Comparison of ENCODE assay signal across 28 cellular contexts in genomic region chr1:3975903-3976630, GRCh38.
"Had no signal": no experiment of that assay in that cellular context is flagged by ENCODE, and none has a peak within 500 bp of the region (broad histone marks: within the 10 kb centered on the region; RNA-seq: fewer than 3 reads in every experiment).

No MANE protein-coding gene starts in this region.

- H3K27me3 ChIP-seq: cardiac muscle cell had no signal

- FAIRE-seq: astrocyte, TTC549 had no signal

- ATAC-seq: activated naive CD4-positive, alpha-beta T cell treated with anti-CD3 and anti-CD28 coated beads, Interleukin-2, amount 50 U/mL, for 72 hours; activated naive CD8-positive, alpha-beta T cell treated with anti-CD3 and anti-CD28 coated beads, Interleukin-2, amount 50 U/mL, for 24 hours; activated T-cell treated with anti-CD3 and anti-CD28 coated beads, Interleukin-2, amount 50 U/mL, for 4 hours; Right ventricle myocardium inferior; T-cell had no signal

- H3K36me3 ChIP-seq: cardiac muscle cell had no signal

- H3K4me3 ChIP-seq: cardiac muscle cell, SK-N-MC had no signal

- H3K27ac ChIP-seq: cardiac muscle cell, SK-N-MC had no signal

- DNase-seq: activated CD4-positive, alpha-beta memory T cell treated with anti-CD3 and anti-CD28 coated beads for 36 hours; activated CD4-positive, alpha-beta T cell treated with anti-CD3 and anti-CD28 coated beads, Interleukin-2, amount 10 ng/mL, durations not matched to agents 7 days and 5 days; activated CD4-positive, CD25-positive, alpha-beta regulatory T cell; activated CD8-positive, alpha-beta memory T cell treated with anti-CD3 and anti-CD28 coated beads for 24 hours; activated effector memory CD4-positive, alpha-beta T cell treated with anti-CD3 and anti-CD28 coated beads, Interleukin-2, amount 50 U/mL, for 16 hours; activated naive CD4-positive, alpha-beta T cell treated with Interleukin-2 at 50 U/mL for 16 hours; activated naive CD8-positive, alpha-beta T cell treated with anti-CD3 and anti-CD28 coated beads, Interleukin-2, amount 50 U/mL, for 24 hours; activated T-cell treated with anti-CD3 and anti-CD28 coated beads, Interleukin-2, amount 50 U/mL, for 4 hours; amniotic stem cell; Kasumi-1; NCI-H1092 treated with DMSO at 0.1 percent for 48 hours; NCI-H1417 treated with DMSO at 0.1 percent for 48 hours; NCI-H1694; NCI-H2029 treated with DMSO at 0.1 percent for 48 hours; NCI-H345; NCI-H510A; NCI-H526 treated with DMSO at 0.1 percent for 48 hours; NCI-H82; RPMI8226; T-cell; T-helper 2 cell; T1000 had no signal
